9 cellular contexts compared by ENCODE assay signal in the genomic region with DNA sequence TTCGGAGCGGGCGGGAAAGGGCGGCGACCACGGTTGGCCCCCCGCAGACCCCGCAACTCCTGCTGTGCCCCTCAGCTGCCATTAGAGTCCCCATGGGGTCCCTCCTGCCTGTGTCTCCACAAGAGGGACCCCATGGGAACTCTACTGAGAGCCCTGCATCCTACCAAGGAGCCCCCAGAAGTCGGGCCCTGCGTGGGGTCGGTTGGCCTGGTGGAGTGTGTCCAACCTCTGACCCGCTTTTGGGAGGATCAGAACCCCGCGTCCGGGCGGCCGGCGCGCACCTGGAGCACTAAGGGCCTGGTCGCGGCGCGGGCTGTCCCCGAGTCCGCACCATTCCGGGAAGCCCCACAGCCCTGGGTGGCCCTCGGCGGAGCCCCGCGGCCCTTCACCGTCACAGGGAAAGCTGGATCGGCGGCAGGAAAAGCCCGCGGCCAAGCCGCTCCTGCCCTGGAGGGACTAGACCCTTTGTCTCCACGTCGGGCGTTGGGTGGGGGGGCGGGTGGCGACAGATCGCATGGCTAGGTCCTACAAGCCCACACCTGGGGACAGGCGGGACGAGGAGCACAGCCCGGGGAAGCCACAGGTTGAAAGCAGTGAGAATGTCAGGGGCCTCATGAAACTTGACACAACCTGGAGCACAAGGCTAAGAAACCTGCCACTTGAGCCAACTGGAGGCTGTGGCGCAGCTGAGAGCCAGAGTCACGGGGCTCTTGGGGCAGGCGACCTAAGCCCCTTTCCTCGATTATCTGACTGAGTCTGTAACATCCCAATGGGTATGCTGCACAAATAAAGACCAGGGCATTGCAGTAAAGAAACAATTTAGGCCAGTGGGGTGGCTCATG. TPM values are rescaled to one million over a fixed set of nuclear protein-coding genes. Genes with fewer than 3 reads are reported as not detected.
DNase-seq lines count a peak whose midpoint lies in the region; ATAC-seq and TF ChIP-seq lines count a peak whose summit lies in the region.
"Had no signal": no experiment of that assay in that cellular context is flagged by ENCODE, and none has a peak within 500 bp of the region (broad histone marks: within the 10 kb centered on the region; RNA-seq: fewer than 3 reads in every experiment).

No MANE protein-coding gene starts in this region.

- no peaks in the 10 kb centered on the region for H3K36me3 Mint-ChIP-seq in activated B cell treated with CpG ODN at 0.5 μM for 24 hours (ENCODE audit: low read depth)
- no peaks in the 10 kb centered on the region for H3K36me3 Mint-ChIP-seq in stimulated activated memory B cell treated with anti-CD40 and anti-IgM and Interleukin-4, amounts not matched to agents 10 μg/mL and 1 μg/mL and 100 μg/mL, for 72 hours
- H3K36me3 Mint-ChIP-seq: activated naive CD4-positive, alpha-beta T cell treated with anti-CD3 and anti-CD28 coated beads, Interleukin-2, amount 50 U/mL, for 72 hours had no signal

- POLR2A ChIA-PET in activated B cell treated with CpG ODN at 0.5 μM for 24 hours (lab: Charles Lee), result interaction anchor here (1.0 to 1.7 kb wide), 4 partner anchors 9 to 76 kb away, joined by 3 to 17 read pairs (median 6); a partner anchor contains a TSS

- ATAC-seq in activated B cell treated with CpG ODN at 0.5 μM for 24 hours (ENCODE audit: low read depth) (peak; percentile 8), left ventricle myocardium superior (peak; percentile 28)
- ATAC-seq in stimulated activated memory B cell treated with anti-CD40 and anti-IgM and Interleukin-4, amounts not matched to agents 10 μg/mL and 1 μg/mL and 100 μg/mL, for 72 hours, result peak; percentile 21

- H3K27me3 Mint-ChIP-seq in activated B cell treated with CpG ODN at 0.5 μM for 24 hours, result no peaks in the 10 kb centered on the region
- H3K27me3 Mint-ChIP-seq in stimulated activated memory B cell treated with anti-CD40 and anti-IgM and Interleukin-4, amounts not matched to agents 10 μg/mL and 1 μg/mL and 100 μg/mL, for 72 hours, result peaks cover 10% of the 10 kb centered on the region

- no peaks in the 10 kb centered on the region for H3K9me3 Mint-ChIP-seq in activated B cell treated with CpG ODN at 0.5 μM for 24 hours
- H3K9me3 Mint-ChIP-seq in stimulated activated memory B cell treated with anti-CD40 and anti-IgM and Interleukin-4, amounts not matched to agents 10 μg/mL and 1 μg/mL and 100 μg/mL, for 72 hours, result no peaks in the 10 kb centered on the region
- H3K9me3 Mint-ChIP-seq: activated naive CD4-positive, alpha-beta T cell treated with anti-CD3 and anti-CD28 coated beads, Interleukin-2, amount 50 U/mL, for 72 hours had no signal

- peak overlapping the region; percentile 41 for H3K27ac Mint-ChIP-seq in activated B cell treated with CpG ODN at 0.5 μM for 24 hours
- no peak overlapping the region for H3K27ac Mint-ChIP-seq in stimulated activated memory B cell treated with anti-CD40 and anti-IgM and Interleukin-4, amounts not matched to agents 10 μg/mL and 1 μg/mL and 100 μg/mL, for 72 hours
- H3K27ac Mint-ChIP-seq: activated naive CD4-positive, alpha-beta T cell treated with anti-CD3 and anti-CD28 coated beads, Interleukin-2, amount 50 U/mL, for 72 hours had no signal

- peaks cover 14% of the 10 kb centered on the region for H3K4me1 Mint-ChIP-seq in activated B cell treated with CpG ODN at 0.5 μM for 24 hours
- peaks cover 22% of the 10 kb centered on the region for H3K4me1 Mint-ChIP-seq in stimulated activated memory B cell treated with anti-CD40 and anti-IgM and Interleukin-4, amounts not matched to agents 10 μg/mL and 1 μg/mL and 100 μg/mL, for 72 hours

- intact Hi-C loops in activated B cell treated with CpG ODN at 0.5 μM for 24 hours (cut with micrococcal nuclease) (loop anchor here (1.0 kb wide), 5 partner anchors 9 to 59 kb away; a partner anchor contains a TSS), left ventricle myocardium superior (cut with micrococcal nuclease) (no loop called here)

- DNase-seq in DMS53 (lab: John Stamatoyannopoulos, UW) (peak; percentile 58), DMS53 treated with DMSO at 0.1 percent for 48 hours (lab: John Stamatoyannopoulos, UW; ENCODE audit: unreplicated experiment) (no peak), activated B cell treated with CpG ODN at 0.5 μM for 24 hours (no peak), left ventricle myocardium superior (no peak), NCI-H69 (lab: John Stamatoyannopoulos, UW) (no peak), cerebellum (ENCODE audit: low spot score) (no peak), SIG-M5 treated with dmso at 0.1 percent for 504 hours (lab: John Stamatoyannopoulos, UW; ENCODE audit: unreplicated experiment) (no peak)

- TF ChIP-seq CTCF in activated B cell treated with CpG ODN at 0.5 μM for 24 hours (IDR thresholded peaks at IDR 0.05), result no peak

- CTCF ChIA-PET in activated B cell treated with CpG ODN at 0.5 μM for 24 hours (lab: Charles Lee), result interaction anchor here (1.0 to 1.1 kb wide), 2 partner anchors 17 to 59 kb away, joined by 3 to 8 read pairs; a partner anchor contains a TSS

- H3K4me3 Mint-ChIP-seq in activated B cell treated with CpG ODN at 0.5 μM for 24 hours, result peak overlapping the region; percentile 83
- H3K4me3 Mint-ChIP-seq in stimulated activated memory B cell treated with anti-CD40 and anti-IgM and Interleukin-4, amounts not matched to agents 10 μg/mL and 1 μg/mL and 100 μg/mL, for 72 hours, result peak overlapping the region; percentile 75

RNA-seq across cellular contexts. Expression of a gene that starts 11.2 kb away (rescaled TPM):
- 126 and 134 TPM in 2 replicates for total RNA-seq in activated B cell treated with CpG ODN at 0.5 μM for 24 hours
- 38.2 TPM for total RNA-seq in left ventricle myocardium superior
- total RNA-seq in cerebellum, result 38.4 TPM

RNA-seq across cellular contexts. Expression of a gene that starts 17.3 kb away (rescaled TPM):
- total RNA-seq in activated B cell treated with CpG ODN at 0.5 μM for 24 hours (101 and 117 TPM in 2 replicates), left ventricle myocardium superior (58.5 TPM), cerebellum (57.1 TPM)

RNA-seq across cellular contexts. Expression of a gene that starts 32.4 kb away (rescaled TPM):
- total RNA-seq in activated B cell treated with CpG ODN at 0.5 μM for 24 hours, result 0.27 and 0.29 TPM in 2 replicates
- not detected for total RNA-seq in left ventricle myocardium superior
- total RNA-seq in cerebellum, result 1.7 TPM
